ENCODE assay signal across 1 cellular context in the genomic region with DNA sequence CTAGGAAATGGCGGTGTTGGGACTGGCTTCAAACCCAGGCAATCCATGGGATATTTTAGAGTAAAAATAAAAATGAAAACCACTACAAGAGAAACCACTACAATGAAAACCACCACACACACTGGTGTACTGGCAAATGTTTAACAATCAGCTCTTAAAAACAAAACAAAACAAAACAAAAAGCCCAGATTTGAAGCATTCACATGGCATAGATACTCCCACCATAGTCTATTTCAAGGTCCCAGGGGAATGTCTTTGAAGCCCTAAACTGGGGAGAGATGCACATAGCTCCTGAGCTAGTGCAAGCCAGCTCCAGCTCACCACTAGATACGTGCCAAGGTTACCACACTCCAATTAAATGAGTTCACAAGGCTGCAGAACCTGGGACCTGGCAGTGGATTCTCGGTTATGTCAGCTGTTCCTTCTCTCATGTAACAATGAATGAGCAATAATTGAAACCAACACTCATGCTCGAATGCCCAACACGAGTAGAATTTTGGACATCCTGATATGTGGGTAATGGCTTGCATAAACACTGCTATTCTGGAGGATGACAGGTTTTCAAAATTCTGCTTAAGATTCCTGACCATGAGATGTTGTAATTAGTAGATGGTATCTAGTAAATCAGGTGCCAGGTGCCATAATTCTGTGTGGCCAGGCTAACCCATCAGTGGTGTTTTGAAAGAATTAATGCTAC.
TF ChIP-seq lines count a peak whose summit lies in the region.

No MANE protein-coding gene starts in this region.

TF ChIP-seq in HepG2, 621 proteins besides CTCF, POLR2A, EP300 and RAD21 (continued from another document):
- TF ChIP-seq ZBTB25 (CRISPR knock-in tag; IDR thresholded peaks at IDR 0.05), result no peak
- no peak for TF ChIP-seq CHD4 (IDR thresholded peaks at IDR 0.05; ENCODE audit: borderline replicate concordance, low read length)
- no peak for TF ChIP-seq ZNF230 (CRISPR knock-in tag; IDR thresholded peaks at IDR 0.05)
